In genomic region chr2:201232125-201232815, GRCh38 we compare ENCODE assay signal across 1 cellular context.
TF ChIP-seq lines count a peak whose summit lies in the region.

No MANE protein-coding gene starts in this region.

TF ChIP-seq in GM12878, 131 proteins besides CTCF, POLR2A, EP300 and RAD21 (continued from another document):
- TF ChIP-seq ZBTB40 (IDR thresholded peaks at IDR 0.05; ENCODE audit: borderline replicate concordance) (peak; percentile 80; the same call in 1 of the 2 replicates), ZNF274 (IDR thresholded peaks at IDR 0.05; ENCODE audit: insufficient read depth, insufficient read length) (no peak), HDAC6 (IDR thresholded peaks at IDR 0.05; ENCODE audit: unreplicated experiment) (no peak), POLR2AphosphoS5 (IDR thresholded peaks at IDR 0.05; ENCODE audit: low read length) (peak; percentile 76), FOXK2 (IDR thresholded peaks at IDR 0.05) (no peak), NR2C2 (IDR thresholded peaks at IDR 0.05; ENCODE audit: borderline replicate concordance, control insufficient read depth, insufficient read length, low read depth) (no peak), STAT3 (IDR thresholded peaks at IDR 0.05; ENCODE audit: low read depth, low read length) (no peak), RFX5 (IDR thresholded peaks at IDR 0.05; ENCODE audit: low read depth, low read length) (0 out of 2 replicates have a peak, but pooled peaks have one; percentile 9), TAF1 (IDR thresholded peaks at IDR 0.05; ENCODE audit: borderline replicate concordance, low read depth, low read length) (peak; percentile 61; the same call in 1 of the 2 replicates), REST (IDR thresholded peaks at IDR 0.05; ENCODE audit: low read depth, low read length) (no peak), SKIL (IDR thresholded peaks at IDR 0.05; ENCODE audit: low read depth, poor library complexity, severe bottlenecking) (peak; percentile 48), BHLHE40 (IDR thresholded peaks at IDR 0.05; ENCODE audit: borderline replicate concordance in 1 of 2, low read depth in 2 of 2, low read length in 1 of 2) (peak in 1 of 2 experiments; percentile 60; a peak in 2 of 4 replicates), MTA2 (IDR thresholded peaks at IDR 0.05; ENCODE audit: low read depth) (peak; percentile 35), IRF4 (IDR thresholded peaks at IDR 0.05; ENCODE audit: low read depth, low read length) (peak; percentile 27; the same call in 1 of the 2 replicates), SMC3 (IDR thresholded peaks at IDR 0.05; ENCODE audit: borderline replicate concordance, low read length) (peak; percentile 92), PAX5 (IDR thresholded peaks at IDR 0.05; ENCODE audit: borderline replicate concordance, low read depth, low read length) (0 out of 2 replicates have a peak, but pooled peaks have one; percentile 9), ZNF592 (IDR thresholded peaks at IDR 0.05) (no peak), IKZF2 (IDR thresholded peaks at IDR 0.05) (peak; percentile 27 to 43; a peak in 2 of 4 replicates), IRF5 (IDR thresholded peaks at IDR 0.05; ENCODE audit: borderline replicate concordance) (no peak), POU2F2 (IDR thresholded peaks at IDR 0.05; ENCODE audit: borderline replicate concordance, low read depth, low read length) (peak; percentile 61; the same call in 1 of the 3 replicates)
- TF ChIP-seq, protein P1, sequence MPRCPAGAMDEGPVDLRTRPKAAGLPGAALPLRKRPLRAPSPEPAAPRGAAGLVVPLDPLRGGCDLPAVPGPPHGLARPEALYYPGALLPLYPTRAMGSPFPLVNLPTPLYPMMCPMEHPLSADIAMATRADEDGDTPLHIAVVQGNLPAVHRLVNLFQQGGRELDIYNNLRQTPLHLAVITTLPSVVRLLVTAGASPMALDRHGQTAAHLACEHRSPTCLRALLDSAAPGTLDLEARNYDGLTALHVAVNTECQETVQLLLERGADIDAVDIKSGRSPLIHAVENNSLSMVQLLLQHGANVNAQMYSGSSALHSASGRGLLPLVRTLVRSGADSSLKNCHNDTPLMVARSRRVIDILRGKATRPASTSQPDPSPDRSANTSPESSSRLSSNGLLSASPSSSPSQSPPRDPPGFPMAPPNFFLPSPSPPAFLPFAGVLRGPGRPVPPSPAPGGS (IDR thresholded peaks at IDR 0.05; ENCODE audit: borderline replicate concordance, insufficient read depth, low read depth, low read length, poor library complexity, severe bottlenecking), result no peak
- TF ChIP-seq, protein P2, sequence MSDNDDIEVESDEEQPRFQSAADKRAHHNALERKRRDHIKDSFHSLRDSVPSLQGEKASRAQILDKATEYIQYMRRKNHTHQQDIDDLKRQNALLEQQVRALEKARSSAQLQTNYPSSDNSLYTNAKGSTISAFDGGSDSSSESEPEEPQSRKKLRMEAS (IDR thresholded peaks at IDR 0.05; ENCODE audit: low read depth, low read length), result peak; percentile 45; the same call in 1 of the 2 replicates
- TF ChIP-seq, protein P3, sequence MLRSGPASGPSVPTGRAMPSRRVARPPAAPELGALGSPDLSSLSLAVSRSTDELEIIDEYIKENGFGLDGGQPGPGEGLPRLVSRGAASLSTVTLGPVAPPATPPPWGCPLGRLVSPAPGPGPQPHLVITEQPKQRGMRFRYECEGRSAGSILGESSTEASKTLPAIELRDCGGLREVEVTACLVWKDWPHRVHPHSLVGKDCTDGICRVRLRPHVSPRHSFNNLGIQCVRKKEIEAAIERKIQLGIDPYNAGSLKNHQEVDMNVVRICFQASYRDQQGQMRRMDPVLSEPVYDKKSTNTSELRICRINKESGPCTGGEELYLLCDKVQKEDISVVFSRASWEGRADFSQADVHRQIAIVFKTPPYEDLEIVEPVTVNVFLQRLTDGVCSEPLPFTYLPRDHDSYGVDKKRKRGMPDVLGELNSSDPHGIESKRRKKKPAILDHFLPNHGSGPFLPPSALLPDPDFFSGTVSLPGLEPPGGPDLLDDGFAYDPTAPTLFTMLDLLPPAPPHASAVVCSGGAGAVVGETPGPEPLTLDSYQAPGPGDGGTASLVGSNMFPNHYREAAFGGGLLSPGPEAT (IDR thresholded peaks at IDR 0.05; ENCODE audit: low read depth), result peak; percentile 51; the same call in 1 of the 2 replicates
